ENCODE assay signal across 25 cellular contexts in the genomic region with DNA sequence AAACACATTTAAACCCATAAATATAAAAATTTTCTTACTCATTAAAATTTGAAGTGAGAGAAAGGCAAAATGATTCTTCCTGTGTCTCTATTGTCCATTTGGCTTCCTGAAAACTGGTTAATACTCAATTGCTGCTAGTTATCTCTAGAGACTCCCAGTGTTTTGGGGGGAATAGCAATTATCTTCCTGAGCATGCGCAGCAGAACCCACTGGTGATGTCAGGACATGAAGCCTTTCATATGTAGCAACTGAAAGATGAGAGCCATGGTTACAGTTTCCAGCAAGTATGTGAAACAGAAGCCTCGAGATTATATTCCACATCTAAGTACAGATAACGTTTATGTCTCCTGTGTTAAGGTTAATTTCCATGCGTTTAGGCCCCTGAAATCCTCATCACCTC.
"Had no signal": no experiment of that assay in that cellular context is flagged by ENCODE, and none has a peak within 500 bp of the region (broad histone marks: within the 10 kb centered on the region; RNA-seq: fewer than 3 reads in every experiment).

No MANE protein-coding gene starts in this region.

- DNase-seq: activated CD4-positive, alpha-beta T cell treated with anti-CD3 and anti-CD28 coated beads for 48 hours; activated CD4-positive, alpha-beta T cell treated with anti-CD3 and anti-CD28 coated beads, Interleukin-2, amount 50 U/mL, for 4 hours; activated CD4-positive, CD25-positive, alpha-beta regulatory T cell treated with anti-CD3 and anti-CD28 coated beads, Interleukin-2, amount 50 U/mL, for 72 hours; activated CD8-positive, alpha-beta T cell treated with anti-CD3 and anti-CD28 coated beads, Interleukin-2, amount 10 ng/mL, durations not matched to agents 7 days and 5 days; activated effector memory CD4-positive, alpha-beta T cell treated with anti-CD3 and anti-CD28 coated beads, Interleukin-2, amount 50 U/mL, for 16 hours; activated naive CD4-positive, alpha-beta T cell treated with Interleukin-2 at 50 U/mL for 16 hours; activated naive CD8-positive, alpha-beta T cell treated with anti-CD3 and anti-CD28 coated beads, Interleukin-2, amount 50 U/mL, for 24 hours; activated T-cell treated with anti-CD3 and anti-CD28 coated beads, Interleukin-2, amount 50 U/mL, for 24 hours; amniotic stem cell; body of pancreas; MG63; NCI-H1105; NCI-H1436; NCI-H187; NCI-H2081; NCI-H2171; NCI-H345; NCI-H510A; NCI-H526 treated with DMSO at 0.1 percent for 48 hours; PC-3; SIG-M5; T-helper 17 cell; T-helper 9 cell had no signal

- ATAC-seq: activated CD8-positive, alpha-beta T cell treated with anti-CD3 and anti-CD28 coated beads, Interleukin-2, amount 10 ng/mL, durations not matched to agents 7 days and 5 days; activated naive CD4-positive, alpha-beta T cell treated with anti-CD3 and anti-CD28 coated beads, Interleukin-2, amount 50 U/mL, for 72 hours; activated naive CD8-positive, alpha-beta T cell treated with anti-CD3 and anti-CD28 coated beads, Interleukin-2, amount 50 U/mL, for 24 hours; body of pancreas; PC-3; T-helper 17 cell had no signal

- H3K27ac ChIP-seq: ascending aorta, body of pancreas had no signal

- H3K4me1 ChIP-seq: ascending aorta, body of pancreas had no signal

- H3K9me3 ChIP-seq: ascending aorta, body of pancreas, MG63 had no signal

- H3K36me3 ChIP-seq: ascending aorta, MG63 had no signal

- H3K27me3 ChIP-seq: ascending aorta, body of pancreas, MG63 had no signal

- H3K4me3 ChIP-seq: ascending aorta, body of pancreas, MG63 had no signal
